In the genomic region with DNA sequence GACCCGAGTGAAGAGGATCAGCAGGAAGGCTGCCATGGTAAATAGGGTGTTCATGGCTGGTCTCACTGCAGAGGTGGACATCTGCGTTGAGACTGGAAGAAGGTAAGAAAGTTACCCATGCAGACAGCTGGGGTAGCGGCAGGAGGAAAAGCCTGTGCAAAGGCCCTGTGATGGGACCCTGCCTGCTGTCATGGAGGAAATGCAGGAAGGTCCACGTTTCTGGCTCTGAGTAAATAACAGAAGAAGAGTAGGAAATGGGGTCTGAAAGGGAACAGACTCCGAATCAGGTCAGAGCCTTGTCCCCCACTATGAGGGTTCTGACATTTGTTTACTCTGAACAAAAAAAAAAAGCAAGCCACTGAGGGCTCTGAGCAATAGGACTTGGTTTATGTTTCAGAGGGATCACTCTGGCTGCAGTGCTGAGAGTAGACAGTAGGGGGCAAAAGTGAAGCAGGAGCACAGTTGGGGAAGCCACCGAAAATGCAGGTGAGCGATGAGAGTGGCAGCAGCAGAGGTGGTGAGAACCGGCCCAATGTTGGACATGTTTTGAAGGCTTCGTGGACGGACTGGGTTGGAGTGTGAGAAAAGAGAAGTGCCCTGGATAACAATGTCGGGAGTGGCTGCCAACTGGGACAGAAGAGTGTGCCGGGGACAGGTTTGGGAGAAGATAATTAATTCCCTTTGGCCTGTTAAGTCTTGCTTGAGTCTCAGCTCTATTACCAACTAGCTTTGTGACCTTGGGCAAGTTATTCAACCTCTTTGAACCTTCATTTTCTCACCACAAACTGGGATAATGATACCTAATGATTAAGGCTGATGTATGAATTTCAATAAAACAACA, we compare ENCODE assay signal across 8 cellular contexts. TPM values are rescaled to one million over a fixed set of nuclear protein-coding genes. Genes with fewer than 3 reads are reported as not detected.
DNase-seq lines count a peak whose midpoint lies in the region; ATAC-seq, FAIRE-seq and TF ChIP-seq lines count a peak whose summit lies in the region.

No MANE protein-coding gene starts in this region.

- ATAC-seq in A549 (peak; percentile 52 to 75; a peak in 5 of 6 replicates), HG02885 (IDR thresholded peaks at IDR 0.05; ENCODE audit: poor library complexity, unreplicated experiment) (peak; percentile 96)

- WGBS in A549 (ENCODE audit: missing lambda C conversion rate), result 40% methylated on average over 12 of the region's 12 CpGs

- H3K4me3 ChIP-seq in A549 (no peak overlapping the region), coronary artery (no peak overlapping the region)

- peak; percentile 38 to 70 for DNase-seq in A549 (ENCODE audit: low read depth in 1 of 2, low spot score in 1 of 2)
- peak; percentile 57 for DNase-seq in GM13976 (ENCODE audit: low spot score)
- peak; percentile 49 for DNase-seq in NCI-H2227 (lab: John Stamatoyannopoulos, UW; ENCODE audit: unreplicated experiment)
- peak; percentile 68 to 85 for DNase-seq in activated CD4-positive, alpha-beta T cell treated with anti-CD3 and anti-CD28 coated beads for 4 hours
- no peak for DNase-seq in coronary artery (ENCODE audit: low spot score)
- peak; percentile 54 for DNase-seq in medulla oblongata (ENCODE audit: extremely low spot score)
- DNase-seq in stimulated activated CD8-positive, alpha-beta memory T cell treated with anti-CD3 and anti-CD28 coated beads, Interleukin-2, amount 100 ng/mL, for 48 hours (ENCODE audit: low read depth in 2 of 2), result peak; percentile 60 to 78

- peak; percentile 49 for TF ChIP-seq CTCF in A549 (IDR thresholded peaks at IDR 0.05)
- TF ChIP-seq CTCF in GM13976 (IDR thresholded peaks at IDR 0.05; ENCODE audit: borderline replicate concordance, control extremely low read depth, extremely low read depth, insufficient read depth, missing control alignments), result peak; percentile 69
- peak; percentile 48 for TF ChIP-seq CTCF in coronary artery (IDR thresholded peaks at IDR 0.05)

- POLR2A ChIA-PET in A549 (lab: Yijun Ruan, JAX), result no interaction called here

- CTCF ChIA-PET in A549 (lab: Yijun Ruan, JAX), result interaction anchor here (0.6 to 2.8 kb wide), 6 partner anchors 10 to 186 kb away, joined by 3 to 17 read pairs (median 4); a partner anchor contains a TSS

- peak; percentile 50 to 68 for TF ChIP-seq RAD21 in A549 (conservative IDR thresholded peaks at IDR 0.05 in 1 of 2, IDR thresholded peaks at IDR 0.05 in 1 of 2)

- H3K4me2 ChIP-seq in A549, result peak overlapping the region; percentile 38

- H3K4me1 ChIP-seq in A549, result peaks cover 50% of the 10 kb centered on the region

- TF ChIP-seq EP300 in A549 (IDR thresholded peaks at IDR 0.05), result no peak

- in situ Hi-C loops in GM13976 (cut with MboI; ENCODE audit: low sequenced_read_pairs, unreplicated experiment), result no loop called here

- TF ChIP-seq POLR2A in A549 (IDR thresholded peaks at IDR 0.05; ENCODE audit: low read length), result no peak

- peak overlapping the region; percentile 73 to 87; a peak in 4 of 6 replicates for H3K27ac ChIP-seq in A549
- peak overlapping the region in 1 of 2 donors; percentile 76 for H3K27ac ChIP-seq in coronary artery

- H3K9me3 ChIP-seq in A549, result no peaks in the 10 kb centered on the region

- no peak for FAIRE-seq in A549 (lab: Jason Lieb, UNC)

TF ChIP-seq in A549, 52 proteins besides CTCF, POLR2A, EP300 and RAD21:
- TF ChIP-seq SMC3 (IDR thresholded peaks at IDR 0.05), result peak; percentile 55
- no peak for TF ChIP-seq CHD4 (IDR thresholded peaks at IDR 0.05; ENCODE audit: borderline replicate concordance)
- TF ChIP-seq ZC3H11A (IDR thresholded peaks at IDR 0.05), result no peak
- no peak for TF ChIP-seq HEYL (CRISPR knock-in tag; IDR thresholded peaks at IDR 0.05)
- TF ChIP-seq PHF8 (IDR thresholded peaks at IDR 0.05; ENCODE audit: borderline replicate concordance, low read depth), result no peak
- no peak for TF ChIP-seq BHLHE40 (IDR thresholded peaks at IDR 0.05; ENCODE audit: low read depth, low read length)

RNA-seq across cellular contexts. Expression of a gene that starts 57.9 kb away (rescaled TPM):
- polyA plus RNA-seq in A549 (2011; rRNA removed) (49.0 and 64.5 TPM in 2 replicates), A549 (2017; fragmentation: RNase III; extraction: RNeasy Plus Mini Kit Qiagen cat#74134 plus additional on column Dnase treatment) (49.5 to 65.0 TPM (median 60.6 TPM) in 3 replicates)
- 36.9 and 38.4 TPM in 2 replicates for polyA plus RNA-seq in A549 (2012; cell fraction: cytosol; rRNA removed)
- polyA plus RNA-seq in A549 (2012; cell fraction: nucleus; rRNA removed), result 41.6 and 44.1 TPM in 2 replicates
- 27.1 and 28.1 TPM in 2 replicates for polyA minus RNA-seq in A549 (2011; rRNA and poly(A)+ RNA removed)
